Comparison of ENCODE assay signal across 9 cellular contexts in the genomic region with DNA sequence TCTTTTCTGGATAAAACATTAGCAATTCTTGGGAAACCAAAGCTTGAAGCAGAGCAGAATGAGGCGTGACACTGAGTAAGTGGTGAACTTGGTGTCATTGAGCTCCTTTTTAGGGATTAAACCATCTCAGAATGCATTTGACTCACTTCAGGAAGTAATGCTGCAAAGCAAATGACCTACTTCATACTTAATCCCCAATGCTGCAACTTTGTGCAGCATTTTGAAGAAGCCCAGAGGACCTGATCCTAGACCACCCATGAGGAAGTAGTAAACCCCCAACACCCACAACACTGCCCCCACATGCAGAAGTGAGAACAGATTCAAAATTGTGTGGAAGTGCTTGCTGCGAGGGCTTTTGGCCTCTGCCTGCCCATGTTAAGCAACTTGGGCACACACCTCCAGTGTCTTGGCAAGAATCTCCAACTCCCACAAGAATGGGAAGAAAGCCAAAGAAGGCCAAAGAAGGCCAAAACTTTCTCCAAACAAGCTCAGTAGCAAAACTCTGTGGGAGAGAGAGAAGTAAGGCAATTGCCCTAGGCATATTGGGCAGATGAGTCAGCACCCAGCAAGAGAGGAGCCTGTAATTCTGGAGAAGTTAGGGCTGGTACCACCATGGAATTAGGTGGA.
DNase-seq lines count a peak whose midpoint lies in the region; ATAC-seq and TF ChIP-seq lines count a peak whose summit lies in the region.
"Had no signal": no experiment of that assay in that cellular context is flagged by ENCODE, and none has a peak within 500 bp of the region (broad histone marks: within the 10 kb centered on the region; RNA-seq: fewer than 3 reads in every experiment).

No MANE protein-coding gene starts in this region.

- intact Hi-C loops in CD14-positive monocyte (cut with micrococcal nuclease): loop anchor here (5.0 to 10.0 kb wide), 2 partner anchors 305 to 452 kb away; no protein-coding TSS in a partner anchor

- in situ Hi-C loops in KBM-7 (cut with MboI; ENCODE audit: low pct_unique_long_range_greater_than_20kb, low sequenced_read_pairs): loop anchor here (25.0 kb wide), 1 partner anchor 457 kb away; no protein-coding TSS in a partner anchor

- DNase-seq in CD14-positive monocyte (ENCODE audit: low spot score): no peak
- peak; percentile 82 for DNase-seq in KBM-7
- DNase-seq in chondrocyte (ENCODE audit: low spot score): no peak
- DNase-seq in omental fat pad (ENCODE audit: low spot score): no peak
- no peak for DNase-seq in NCI-H1694 (lab: John Stamatoyannopoulos, UW)
- DNase-seq in NCI-H774 (lab: John Stamatoyannopoulos, UW): no peak

- H3K4me3 Mint-ChIP-seq in CD14-positive monocyte (no peak overlapping the region), chondrocyte (ENCODE audit: unreplicated experiment) (no peak overlapping the region)
- H3K4me3 Mint-ChIP-seq: central memory CD8-positive, alpha-beta T cell had no signal

- peaks cover 0 to 1% (median 1%) of the 10 kb centered on the region in 3 donors for H3K27me3 Mint-ChIP-seq in CD14-positive monocyte (ENCODE audit: low read depth in 3 of 3)
- no peaks in the 10 kb centered on the region for H3K27me3 Mint-ChIP-seq in chondrocyte (ENCODE audit: low read depth)

- H3K4me1 Mint-ChIP-seq in CD14-positive monocyte (peaks cover 57% of the 10 kb centered on the region), chondrocyte (ENCODE audit: low read depth) (peaks cover 41% of the 10 kb centered on the region)

- TF ChIP-seq CTCF in CD14-positive monocyte (IDR thresholded peaks at IDR 0.05) (no peak), chondrocyte (IDR thresholded peaks at IDR 0.05) (no peak), omental fat pad (IDR thresholded peaks at IDR 0.05) (no peak)

- H3K36me3 Mint-ChIP-seq in CD14-positive monocyte: peaks cover 0 to 1% of the 10 kb centered on the region in 2 donors
- H3K36me3 Mint-ChIP-seq in chondrocyte (ENCODE audit: low read depth): no peaks in the 10 kb centered on the region

- peak overlapping the region; percentile 33 to 80 (median 66) for H3K27ac Mint-ChIP-seq in CD14-positive monocyte
- H3K27ac Mint-ChIP-seq in chondrocyte (ENCODE audit: unreplicated experiment): peak overlapping the region; percentile 63

- peaks cover 0 to 4% (median 0%) of the 10 kb centered on the region in 7 donors for H3K9me3 Mint-ChIP-seq in CD14-positive monocyte
- H3K9me3 Mint-ChIP-seq in chondrocyte (ENCODE audit: low read depth): no peaks in the 10 kb centered on the region
- H3K9me3 Mint-ChIP-seq: central memory CD8-positive, alpha-beta T cell had no signal

- ATAC-seq in omental fat pad (ENCODE audit: low FRiP score): peak; percentile 93
- no peak for ATAC-seq in HG02642 (IDR thresholded peaks at IDR 0.05; ENCODE audit: poor library complexity, unreplicated experiment)
- ATAC-seq in GM21528 (IDR thresholded peaks at IDR 0.05; ENCODE audit: low FRiP score, unreplicated experiment): no peak
